Comparison of ENCODE assay signal across 24 cellular contexts in genomic region chr3:23376516-23377248, GRCh38.
"Had no signal": no experiment of that assay in that cellular context is flagged by ENCODE, and none has a peak within 500 bp of the region (broad histone marks: within the 10 kb centered on the region; RNA-seq: fewer than 3 reads in every experiment).

No MANE protein-coding gene starts in this region.

- H3K27ac ChIP-seq: epithelial cell of prostate, left lung, spleen, upper lobe of right lung had no signal

- H3K27me3 ChIP-seq: left lung, spleen, upper lobe of right lung had no signal

- FAIRE-seq: colon, frontal cortex, kidney, TTC549 had no signal

- H3K4me3 Mint-ChIP-seq: activated CD4-positive, alpha-beta memory T cell treated with anti-CD3 and anti-CD28 coated beads for 36 hours; activated T-helper 1 cell treated with anti-CD3 and anti-CD28 coated beads, Interleukin-12 subunit alpha, Interleukin-12 subunit beta, Interleukin-2, Interleukin-4 antibody, amounts not matched to agents 30 ng/mL and 10 ng/mL and 1 ng/mL, durations not matched to agents 14 hours and 24 hours and 36 hours; brain; endodermal cell; nephron progenitor cell had no signal

- H3K9me3 ChIP-seq: left lung, spleen, upper lobe of right lung had no signal

- DNase-seq: activated CD4-positive, alpha-beta memory T cell treated with anti-CD3 and anti-CD28 coated beads for 36 hours; activated CD4-positive, alpha-beta T cell treated with anti-CD3 and anti-CD28 coated beads for 4 hours; activated naive CD4-positive, alpha-beta T cell; activated T-cell treated with anti-CD3 and anti-CD28 coated beads for 4 hours; anterior cingulate cortex; central memory CD4-positive, alpha-beta T cell; endodermal cell; head of caudate nucleus; kidney; left lung; midbrain; nephron progenitor cell; nucleus accumbens; retina; spleen; stimulated activated naive CD4-positive, alpha-beta T cell; T-helper 2 cell; upper lobe of right lung had no signal

- ATAC-seq: left lung, upper lobe of right lung had no signal

- H3K36me3 ChIP-seq: left lung, spleen, upper lobe of right lung had no signal

- H3K4me3 ChIP-seq: left lung, spleen, upper lobe of right lung had no signal

- H3K4me1 Mint-ChIP-seq: endodermal cell had no signal

- H3K9me3 Mint-ChIP-seq: activated T-helper 1 cell treated with anti-CD3 and anti-CD28 coated beads, Interleukin-12 subunit alpha, Interleukin-12 subunit beta, Interleukin-2, Interleukin-4 antibody, amounts not matched to agents 30 ng/mL and 10 ng/mL and 1 ng/mL, durations not matched to agents 14 hours and 24 hours and 36 hours; brain; endodermal cell; nephron progenitor cell had no signal

- H3K27ac Mint-ChIP-seq: activated CD4-positive, alpha-beta memory T cell treated with anti-CD3 and anti-CD28 coated beads for 36 hours; activated T-helper 1 cell treated with anti-CD3 and anti-CD28 coated beads, Interleukin-12 subunit alpha, Interleukin-12 subunit beta, Interleukin-2, Interleukin-4 antibody, amounts not matched to agents 30 ng/mL and 10 ng/mL and 1 ng/mL, durations not matched to agents 14 hours and 24 hours and 36 hours; brain; endodermal cell; nephron progenitor cell had no signal

- H3K27me3 Mint-ChIP-seq: brain had no signal

- H3K36me3 Mint-ChIP-seq: activated CD4-positive, alpha-beta memory T cell treated with anti-CD3 and anti-CD28 coated beads for 36 hours; brain had no signal
